8 cellular contexts compared by ENCODE assay signal in the genomic region with DNA sequence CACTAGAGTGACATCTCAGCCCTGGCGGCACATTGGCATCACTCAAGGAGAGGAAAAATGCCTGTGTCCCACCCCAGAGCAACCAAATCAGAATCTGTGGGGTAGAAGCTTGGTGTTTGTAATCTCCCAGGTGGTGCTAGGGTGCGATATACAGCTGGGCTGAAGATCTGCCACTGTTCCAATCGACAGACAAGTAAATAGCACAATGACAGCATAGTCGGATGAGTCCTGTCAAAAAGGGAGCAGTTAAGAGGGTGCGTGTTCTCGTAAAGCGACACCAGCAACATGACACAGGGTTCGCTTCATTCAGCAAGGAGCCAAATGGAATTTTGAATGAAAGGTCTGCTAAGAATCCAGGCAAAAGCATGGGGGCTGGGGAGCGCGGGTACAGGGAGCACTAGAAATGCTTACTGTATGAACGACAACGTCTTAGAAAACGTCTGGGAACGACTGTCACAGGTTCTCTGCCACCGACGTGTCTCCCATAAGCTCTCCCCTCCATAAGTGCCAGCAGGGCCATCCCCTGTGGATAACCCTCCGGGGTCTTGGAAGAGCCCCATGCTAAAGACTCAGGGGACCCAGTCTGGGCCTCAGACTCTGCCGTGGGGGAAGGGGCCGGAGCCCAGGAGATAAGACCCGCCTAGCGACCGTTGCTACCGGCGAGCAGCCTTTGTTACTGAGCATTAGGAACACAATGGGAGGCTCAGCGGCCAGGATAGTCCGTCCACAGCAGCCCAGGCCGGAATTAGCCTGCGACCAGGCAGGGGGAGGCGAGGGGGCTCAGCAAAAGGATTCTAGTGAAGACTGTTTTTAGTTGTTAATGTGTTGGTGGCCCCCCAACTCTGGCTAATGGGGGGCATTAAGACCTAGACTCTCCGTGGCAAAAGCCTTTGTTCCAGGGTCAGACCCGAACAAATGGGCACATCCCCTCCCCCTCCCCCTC. TPM values are rescaled to one million over a fixed set of nuclear protein-coding genes. Genes with fewer than 3 reads are reported as not detected.
DNase-seq lines count a peak whose midpoint lies in the region; ATAC-seq and TF ChIP-seq lines count a peak whose summit lies in the region.

No MANE protein-coding gene starts in this region.

- peaks cover 0 to 6% of the 10 kb centered on the region in 2 donors for H3K4me1 ChIP-seq in duodenal mucosa (ENCODE audit: control insufficient read depth in 1 of 2, insufficient read depth in 2 of 2, low read length in 2 of 2)
- H3K4me1 ChIP-seq in stomach = peaks cover 0 to 13% (median 3%) of the 10 kb centered on the region in 4 donors

- ATAC-seq in HG03442 (IDR thresholded peaks at IDR 0.05; ENCODE audit: unreplicated experiment) (no peak), HG03565 (IDR thresholded peaks at IDR 0.05; ENCODE audit: unreplicated experiment) (no peak)

- TF ChIP-seq EP300 in stomach (IDR thresholded peaks at IDR 0.05) = no peak

- 36 to 49% (median 40%) methylated on average over 31 of the region's 31 CpGs for WGBS in stomach, 5 donors

- peak overlapping the region; percentile 47 to 65 for H3K4me3 ChIP-seq in duodenal mucosa (ENCODE audit: low read depth in 1 of 2, low read length in 2 of 2)
- peak overlapping the region in 3 of 4 donors; percentile 24 to 36 (median 35) for H3K4me3 ChIP-seq in stomach

- H3K27ac ChIP-seq in duodenal mucosa (ENCODE audit: low read depth, low read length) (no peak overlapping the region), stomach (peak overlapping the region in 4 of 5 donors; percentile 51 to 68 (median 62))

- intact Hi-C loops in stomach (cut with DNase I; ENCODE audit: low total_unique reads) = no loop called here

- H3K9ac ChIP-seq in duodenal mucosa (ENCODE audit: low read depth in 1 of 2, low read length in 2 of 2) = peak overlapping the region in 1 of 2 donors; percentile 51

- TF ChIP-seq CTCF in stomach (IDR thresholded peaks at IDR 0.05) = no peak

- H3K36me3 ChIP-seq in duodenal mucosa (ENCODE audit: control insufficient read depth in 1 of 2, insufficient read depth in 2 of 2, low read length in 2 of 2) (peaks cover 0 to 5% of the 10 kb centered on the region in 2 donors), stomach (no peaks in the 10 kb centered on the region)

- H3K27me3 ChIP-seq in duodenal mucosa (ENCODE audit: control insufficient read depth in 1 of 2, insufficient read depth in 2 of 2, low read length in 2 of 2) = no peaks in the 10 kb centered on the region
- peaks cover 0 to 28% (median 8%) of the 10 kb centered on the region in 3 donors for H3K27me3 ChIP-seq in stomach

- H3K9me3 ChIP-seq in duodenal mucosa (ENCODE audit: control insufficient read depth in 1 of 2, low read length in 2 of 2) (no peaks in the 10 kb centered on the region), stomach (no peaks in the 10 kb centered on the region)

- peak; percentile 33 for DNase-seq in NCI-H2029 treated with DMSO at 0.1 percent for 48 hours (lab: John Stamatoyannopoulos, UW)
- peak; percentile 88 for DNase-seq in left kidney (ENCODE audit: low read depth, low spot score)
- no peak for DNase-seq in stomach
- DNase-seq in stimulated activated CD4-positive, alpha-beta T cell treated with anti-CD3 and anti-CD28 coated beads, Interleukin-2, amount 100 ng/mL, for 48 hours = no peak
- no peak for DNase-seq in NOMO-1 (lab: John Stamatoyannopoulos, UW; ENCODE audit: unreplicated experiment in 2 of 2)

- TF ChIP-seq POLR2A in stomach (IDR thresholded peaks at IDR 0.05) = no peak

RNA-seq across cellular contexts. Expression of gene ADA2, which starts 20.8 kb away (rescaled TPM):
- total RNA-seq in stomach = 10 to 100 TPM in 4 of 5 donors, not detected in 1; 11.7 to 27.2 (median 15.1) TPM
- polyA plus RNA-seq in stomach = 1 to 10 TPM; 4.2 to 8.1 (median 6.5) TPM

RNA-seq across cellular contexts. Expression of gene HDHD5, which starts 39.4 kb away (rescaled TPM):
- total RNA-seq in stomach = 100 to 1,000 TPM in 1 of 5 donors, 10 to 100 TPM in 4; 22.8 to 190 (median 55.4) TPM
- 10 to 100 TPM; 26.5 to 31.8 (median 30.5) TPM for polyA plus RNA-seq in stomach

Comparison
In these comparisons a context has a peak if more than half of its experiments do, and no peak if none do; other contexts are left out.
1. DNase-seq: peak in NCI-H2029 treated with DMSO at 0.1 percent for 48 hours (single experiment) and left kidney (single experiment); none in stomach (single experiment), stimulated activated CD4-positive, alpha-beta T cell treated with anti-CD3 and anti-CD28 coated beads, Interleukin-2, amount 100 ng/mL, for 48 hours (0 of 2) and NOMO-1 (0 of 2).